ENCODE assay signal across 23 cellular contexts in genomic region chr2:86769838-86770237, GRCh38. TPM values are rescaled to one million over a fixed set of nuclear protein-coding genes. Genes with fewer than 3 reads are reported as not detected.
"Had no signal": no experiment of that assay in that cellular context is flagged by ENCODE, and none has a peak within 500 bp of the region (broad histone marks: within the 10 kb centered on the region; RNA-seq: fewer than 3 reads in every experiment).

No MANE protein-coding gene starts in this region.

- H3K27me3 ChIP-seq: ascending aorta, brain microvascular endothelial cell, colonic mucosa had no signal

- H3K9me3 ChIP-seq: ascending aorta, colonic mucosa had no signal

- H3K27ac ChIP-seq: ascending aorta, brain microvascular endothelial cell, colonic mucosa had no signal

- H3K4me3 ChIP-seq: ascending aorta, colonic mucosa had no signal

- DNase-seq: activated CD4-positive, alpha-beta memory T cell treated with anti-CD3 and anti-CD28 coated beads, Interleukin-2, amount 10 ng/mL, durations not matched to agents 7 days and 5 days; activated CD4-positive, alpha-beta T cell treated with anti-CD3 and anti-CD28 coated beads for 36 hours; activated CD4-positive, alpha-beta T cell treated with anti-CD3 and anti-CD28 coated beads, Interleukin-2, amount 10 ng/mL, durations not matched to agents 7 days and 5 days; activated CD4-positive, alpha-beta T cell treated with anti-CD3 and anti-CD28 coated beads, Interleukin-2, amount 50 U/mL, for 4 hours; activated CD4-positive, CD25-positive, alpha-beta regulatory T cell; activated CD4-positive, CD25-positive, alpha-beta regulatory T cell treated with anti-CD3 and anti-CD28 coated beads, Interleukin-2, amount 50 U/mL, for 72 hours; activated CD8-positive, alpha-beta memory T cell treated with anti-CD3 and anti-CD28 coated beads, Interleukin-2, amount 50 U/mL, for 48 hours; activated gamma-delta T cell; activated naive CD4-positive, alpha-beta T cell; activated naive CD4-positive, alpha-beta T cell treated with anti-CD3 and anti-CD28 coated beads, Interleukin-2, amount 10 ng/mL, durations not matched to agents 7 days and 5 days; activated naive CD8-positive, alpha-beta T cell treated with anti-CD3 and anti-CD28 coated beads, Interleukin-2, amount 10 ng/mL, durations not matched to agents 7 days and 5 days; activated T-cell treated with anti-CD3 and anti-CD28 coated beads for 4 hours; activated T-cell treated with anti-CD3 and anti-CD28 coated beads, Interleukin-2, amount 50 U/mL, for 24 hours; activated T-cell treated with anti-CD3 and anti-CD28 coated beads, Interleukin-2, amount 50 U/mL, for 72 hours; brain microvascular endothelial cell; colonic mucosa; effector CD8-positive, alpha-beta T cell; foreskin fibroblast; T-helper 2 cell had no signal

- H3K4me1 ChIP-seq: ascending aorta, colonic mucosa had no signal

- ATAC-seq: activated CD4-positive, alpha-beta T cell treated with anti-CD3 and anti-CD28 coated beads for 36 hours; activated naive CD4-positive, alpha-beta T cell treated with anti-CD3 and anti-CD28 coated beads, Interleukin-2, amount 50 U/mL, for 72 hours; activated T-cell treated with anti-CD3 and anti-CD28 coated beads, Interleukin-2, amount 50 U/mL, for 72 hours; esophagus mucosa had no signal

RNA-seq across cellular contexts. Expression of gene CD8A, which starts 20.9 kb away (rescaled TPM):
- total RNA-seq: epithelial cell of proximal tubule had no signal
